19 cellular contexts compared by ENCODE assay signal in genomic region chr14:99418217-99418616, GRCh38.
"Had no signal": no experiment of that assay in that cellular context is flagged by ENCODE, and none has a peak within 500 bp of the region (broad histone marks: within the 10 kb centered on the region; RNA-seq: fewer than 3 reads in every experiment).

No MANE protein-coding gene starts in this region.

- H3K4me3 ChIP-seq: ascending aorta, colonic mucosa, gastroesophageal sphincter, heart left ventricle, ovary, psoas muscle, suprapubic skin had no signal

- H3K27ac ChIP-seq: ascending aorta, colonic mucosa, gastroesophageal sphincter, heart left ventricle, ovary, psoas muscle, suprapubic skin had no signal

- H3K9me3 Mint-ChIP-seq: activated CD4-positive, alpha-beta T cell treated with anti-CD3 and anti-CD28 coated beads, Interleukin-2, amount 10 ng/mL, durations not matched to agents 24 days and 14 days; central memory CD8-positive, alpha-beta T cell; naive thymus-derived CD8-positive, alpha-beta T cell; stimulated activated naive CD8-positive, alpha-beta T cell treated with anti-CD3 and anti-CD28 coated beads, Interleukin-15, amount 100 ng/mL, for 72 hours had no signal

- ATAC-seq: esophagus mucosa; gastroesophageal sphincter; heart left ventricle; naive thymus-derived CD8-positive, alpha-beta T cell; psoas muscle; right cardiac atrium; stimulated activated naive CD8-positive, alpha-beta T cell treated with anti-CD3 and anti-CD28 coated beads, Interleukin-15, amount 100 ng/mL, for 72 hours had no signal

- H3K9me3 ChIP-seq: ascending aorta, colonic mucosa, gastroesophageal sphincter, heart left ventricle, ovary, psoas muscle, suprapubic skin had no signal

- H3K27me3 Mint-ChIP-seq: activated CD4-positive, alpha-beta T cell treated with anti-CD3 and anti-CD28 coated beads, Interleukin-2, amount 10 ng/mL, durations not matched to agents 24 days and 14 days; central memory CD8-positive, alpha-beta T cell; naive thymus-derived CD8-positive, alpha-beta T cell; stimulated activated naive CD8-positive, alpha-beta T cell treated with anti-CD3 and anti-CD28 coated beads, Interleukin-15, amount 100 ng/mL, for 72 hours had no signal

- DNase-seq: activated CD4-positive, alpha-beta T cell treated with anti-CD3 and anti-CD28 coated beads, Interleukin-2, amount 10 ng/mL, durations not matched to agents 24 days and 14 days; activated CD4-positive, CD25-positive, alpha-beta regulatory T cell; activated CD8-positive, alpha-beta memory T cell treated with anti-CD3 and anti-CD28 coated beads for 24 hours; activated CD8-positive, alpha-beta memory T cell treated with anti-CD3 and anti-CD28 coated beads, Interleukin-2, amount 50 U/mL, for 48 hours; colonic mucosa; heart left ventricle; kidney glomerular epithelial cell; mesenchymal stem cell; naive thymus-derived CD8-positive, alpha-beta T cell; ovary; psoas muscle; right cardiac atrium; stimulated activated naive CD8-positive, alpha-beta T cell treated with anti-CD3 and anti-CD28 coated beads, Interleukin-15, amount 100 ng/mL, for 72 hours; trophoblast cell had no signal

- H3K27me3 ChIP-seq: ascending aorta, colonic mucosa, gastroesophageal sphincter, heart left ventricle, ovary, suprapubic skin had no signal

- H3K4me1 ChIP-seq: ascending aorta, colonic mucosa had no signal

- H3K36me3 ChIP-seq: colonic mucosa, ovary had no signal

- H3K4me3 Mint-ChIP-seq: activated CD4-positive, alpha-beta T cell treated with anti-CD3 and anti-CD28 coated beads, Interleukin-2, amount 10 ng/mL, durations not matched to agents 24 days and 14 days; central memory CD8-positive, alpha-beta T cell; naive thymus-derived CD8-positive, alpha-beta T cell; stimulated activated naive CD8-positive, alpha-beta T cell treated with anti-CD3 and anti-CD28 coated beads, Interleukin-15, amount 100 ng/mL, for 72 hours had no signal

- H3K27ac Mint-ChIP-seq: activated CD4-positive, alpha-beta T cell treated with anti-CD3 and anti-CD28 coated beads, Interleukin-2, amount 10 ng/mL, durations not matched to agents 24 days and 14 days; stimulated activated naive CD8-positive, alpha-beta T cell treated with anti-CD3 and anti-CD28 coated beads, Interleukin-15, amount 100 ng/mL, for 72 hours had no signal
